8 cellular contexts compared by ENCODE assay signal in genomic region chr7:143737037-143737819, GRCh38. TPM values are rescaled to one million over a fixed set of nuclear protein-coding genes. Genes with fewer than 3 reads are reported as not detected.
A peak's percentile ranks its signal among the peaks of the same experiment; 100 is the strongest.
DNase-seq lines count a peak whose midpoint lies in the region; FAIRE-seq and TF ChIP-seq lines count a peak whose summit lies in the region.
"Not testable (repeated sequence)": the region's sequence is repeated elsewhere in the genome, so short reads cannot be mapped to it uniquely, and the experiment has no call there.

No MANE protein-coding gene starts in this region.

- peak overlapping the region; percentile 41; the same call in 1 of the 2 replicates for H3K4me2 ChIP-seq in OCI-LY3 (ENCODE audit: low read length)
- not testable (repeated sequence) for H3K4me2 ChIP-seq in neural cell (ENCODE audit: low read length)

- not testable (repeated sequence) for H3K27me3 ChIP-seq in OCI-LY3 (ENCODE audit: low read depth, low read length); neural cell (ENCODE audit: insufficient read depth, low read depth, low read length)

- not testable (repeated sequence) for H3K4me3 ChIP-seq in OCI-LY3 (ENCODE audit: low read length); astrocyte of the cerebellum (ENCODE audit: low read depth, low read length); neural cell (ENCODE audit: low read length)

- TF ChIP-seq POLR2A in H54 (IDR thresholded peaks at IDR 0.05; ENCODE audit: low read depth, low read length): not testable (repeated sequence)

- H3K9ac ChIP-seq in OCI-LY3 (ENCODE audit: low read length); neural cell (ENCODE audit: low read length): not testable (repeated sequence)

- TF ChIP-seq EP300 in neural cell (conservative IDR thresholded peaks at IDR 0.05; ENCODE audit: poor library complexity, severe bottlenecking): not testable (repeated sequence)

- peaks cover 12% of the 10 kb centered on the region for H3K36me3 ChIP-seq in OCI-LY3 (replicated peaks; ENCODE audit: low read depth, low read length)
- not testable (repeated sequence) for H3K36me3 ChIP-seq in neural cell (ENCODE audit: insufficient read depth, low read length)

- not testable (repeated sequence) for H4K20me1 ChIP-seq in OCI-LY3 (ENCODE audit: insufficient read depth, low read length); neural cell (ENCODE audit: insufficient read depth)

- H3K79me2 ChIP-seq in OCI-LY3 (ENCODE audit: low read length); neural cell (replicated peaks; ENCODE audit: insufficient read depth, low read length): not testable (repeated sequence)

- TF ChIP-seq RAD21 in neural cell (conservative IDR thresholded peaks at IDR 0.05): peak; percentile 51

- not testable (repeated sequence) for H3K4me1 ChIP-seq in OCI-LY3 (ENCODE audit: low read length)

- not testable (repeated sequence) for H2AFZ ChIP-seq in OCI-LY3 (ENCODE audit: low read depth, low read length); neural cell (ENCODE audit: low read depth, low read length)

- in situ Hi-C loops in astrocyte of the cerebellum (cut with HindIII; ENCODE audit: low sequenced_read_pairs): not testable (repeated sequence)

- peak; percentile 97 for FAIRE-seq in H54 (lab: Jason Lieb, UNC)

- peak; percentile 53 for DNase-seq in A172 (ENCODE audit: low spot score)
- peak; percentile 53 for DNase-seq in GM10266 (ENCODE audit: extremely low spot score)
- peak; percentile 15 for DNase-seq in H54 (ENCODE audit: insufficient read length, low spot score)
- DNase-seq in HuH-7.5 (ENCODE audit: low spot score): peak; percentile 12
- peak; percentile 40 for DNase-seq in astrocyte of the cerebellum (ENCODE audit: low read depth)
- peak; percentile 40 for DNase-seq in globus pallidus (ENCODE audit: low spot score)

- H3K27ac ChIP-seq in OCI-LY3 (ENCODE audit: low read length); neural cell (ENCODE audit: low read length): not testable (repeated sequence)

- not testable (repeated sequence) for H3K9me2 ChIP-seq in neural cell (ENCODE audit: insufficient read depth, low read length)

- not testable (repeated sequence) for H3F3A ChIP-seq in neural cell (ENCODE audit: insufficient read depth, low read length, poor library complexity, severe bottlenecking)

- H3K9me3 ChIP-seq in OCI-LY3 (ENCODE audit: insufficient read depth, low read length); neural cell (ENCODE audit: low read length): not testable (repeated sequence)

- TF ChIP-seq CTCF in GM10266 (IDR thresholded peaks at IDR 0.05; ENCODE audit: control insufficient read depth, insufficient read depth, low read depth, missing control alignments): peak; percentile 54
- TF ChIP-seq CTCF in OCI-LY3 (IDR thresholded peaks at IDR 0.05; ENCODE audit: low read depth, low read length): peak; percentile 65
- peak; percentile 63 for TF ChIP-seq CTCF in astrocyte of the cerebellum (IDR thresholded peaks at IDR 0.05; ENCODE audit: low read depth, low read length, missing control alignments)
- TF ChIP-seq CTCF in neural cell (IDR thresholded peaks at IDR 0.05; ENCODE audit: poor library complexity, severe bottlenecking): peak; percentile 58

TF ChIP-seq in neural cell, 6 proteins besides CTCF, POLR2A, EP300 and RAD21:
- peak; percentile 39 for TF ChIP-seq SMC3 (conservative IDR thresholded peaks at IDR 0.05; ENCODE audit: poor library complexity)
TF ChIP-seq in neural cell: peak in this region for 1; not testable (repeated sequence) for 5.

RNA-seq across cellular contexts. Expression of gene CTAGE6, which starts 20.3 kb away (rescaled TPM):
- not detected in 2 replicates for total RNA-seq in A172 (2014; rRNA removed; shearing (Covaris generic))
- polyA plus RNA-seq in neural cell: not detected in 2 replicates
- polyA minus RNA-seq in neural cell: not detected in 2 replicates
